11 cellular contexts compared by ENCODE assay signal in genomic region chr6:52297433-52297832, GRCh38. TPM values are rescaled to one million over a fixed set of nuclear protein-coding genes. Genes with fewer than 3 reads are reported as not detected.
A peak's percentile ranks its signal among the peaks of the same experiment; 100 is the strongest.
DNase-seq lines count a peak whose midpoint lies in the region; ATAC-seq lines count a peak whose summit lies in the region.
"Had no signal": no experiment of that assay in that cellular context is flagged by ENCODE, and none has a peak within 500 bp of the region (broad histone marks: within the 10 kb centered on the region; RNA-seq: fewer than 3 reads in every experiment).

No MANE protein-coding gene starts in this region.

- peaks cover 0 to 18% of the 10 kb centered on the region in 2 donors for H3K36me3 Mint-ChIP-seq in activated naive CD4-positive, alpha-beta T cell treated with anti-CD3 and anti-CD28 coated beads, Interleukin-2, amount 50 U/mL, for 72 hours

- peak overlapping the region; percentile 57 to 60 for H3K4me3 Mint-ChIP-seq in stimulated activated naive CD8-positive, alpha-beta T cell treated with anti-CD3 and anti-CD28 coated beads, Interleukin-15, amount 100 ng/mL, for 72 hours

- peak overlapping the region; percentile 12 to 93 for H3K27ac Mint-ChIP-seq in activated naive CD4-positive, alpha-beta T cell treated with anti-CD3 and anti-CD28 coated beads, Interleukin-2, amount 50 U/mL, for 72 hours
- H3K27ac Mint-ChIP-seq in stimulated activated naive CD8-positive, alpha-beta T cell treated with anti-CD3 and anti-CD28 coated beads, Interleukin-15, amount 100 ng/mL, for 72 hours: peak overlapping the region; percentile 83 to 93

- peaks cover 4 to 14% of the 10 kb centered on the region in 2 donors for H3K9me3 Mint-ChIP-seq in activated naive CD4-positive, alpha-beta T cell treated with anti-CD3 and anti-CD28 coated beads, Interleukin-2, amount 50 U/mL, for 72 hours
- peaks cover 7 to 8% of the 10 kb centered on the region in 2 donors for H3K9me3 Mint-ChIP-seq in stimulated activated naive CD8-positive, alpha-beta T cell treated with anti-CD3 and anti-CD28 coated beads, Interleukin-15, amount 100 ng/mL, for 72 hours

- peak; percentile 12 to 32 for ATAC-seq in activated naive CD4-positive, alpha-beta T cell treated with anti-CD3 and anti-CD28 coated beads, Interleukin-2, amount 50 U/mL, for 72 hours
- ATAC-seq in HG02759 (IDR thresholded peaks at IDR 0.05; ENCODE audit: unreplicated experiment) (peak; percentile 36), GM18870 (IDR thresholded peaks at IDR 0.05; ENCODE audit: unreplicated experiment) (no peak)
- ATAC-seq in stimulated activated naive CD8-positive, alpha-beta T cell treated with anti-CD3 and anti-CD28 coated beads, Interleukin-15, amount 100 ng/mL, for 72 hours: peak; percentile 14

- no peaks in the 10 kb centered on the region for H3K27me3 Mint-ChIP-seq in stimulated activated naive CD8-positive, alpha-beta T cell treated with anti-CD3 and anti-CD28 coated beads, Interleukin-15, amount 100 ng/mL, for 72 hours

- peaks cover 83% of the 10 kb centered on the region for H3K4me1 Mint-ChIP-seq in stimulated activated naive CD8-positive, alpha-beta T cell treated with anti-CD3 and anti-CD28 coated beads, Interleukin-15, amount 100 ng/mL, for 72 hours

- DNase-seq in activated naive CD4-positive, alpha-beta T cell treated with anti-CD3 and anti-CD28 coated beads, Interleukin-2, amount 50 U/mL, for 72 hours (ENCODE audit: low spot score in 2 of 2): no peak
- DNase-seq in activated naive CD4-positive, alpha-beta T cell treated with anti-CD3 and anti-CD28 coated beads, Interleukin-2, amount 50 U/mL, for 16 hours: no peak
- DNase-seq in OCI-M1 (lab: John Stamatoyannopoulos, UW) (peak; percentile 44), HPDE6-E6E7 (ENCODE audit: extremely low spot score) (no peak), HCEC 1CT (no peak)
- no peak for DNase-seq in stimulated activated naive CD8-positive, alpha-beta T cell treated with anti-CD3 and anti-CD28 coated beads, Interleukin-15, amount 100 ng/mL, for 72 hours
- DNase-seq: activated naive CD4-positive, alpha-beta T cell had no signal

RNA-seq across cellular contexts. Expression of gene MCM3, which starts 12.9 kb away (rescaled TPM):
- total RNA-seq in activated naive CD4-positive, alpha-beta T cell treated with anti-CD3 and anti-CD28 coated beads, Interleukin-2, amount 50 U/mL, for 72 hours: 100 to 1,000 TPM; 239 to 276 TPM

RNA-seq across cellular contexts. Expression of gene IL17F, which starts 53.1 kb away (rescaled TPM):
- 10 to 100 TPM in 1 of 2 donors, 1 to 10 TPM in 1; 6.2 to 13.9 TPM for total RNA-seq in activated naive CD4-positive, alpha-beta T cell treated with anti-CD3 and anti-CD28 coated beads, Interleukin-2, amount 50 U/mL, for 72 hours
- total RNA-seq: LHCN-M2, suprapubic skin had no signal
